17 cellular contexts compared by ENCODE assay signal in the genomic region with DNA sequence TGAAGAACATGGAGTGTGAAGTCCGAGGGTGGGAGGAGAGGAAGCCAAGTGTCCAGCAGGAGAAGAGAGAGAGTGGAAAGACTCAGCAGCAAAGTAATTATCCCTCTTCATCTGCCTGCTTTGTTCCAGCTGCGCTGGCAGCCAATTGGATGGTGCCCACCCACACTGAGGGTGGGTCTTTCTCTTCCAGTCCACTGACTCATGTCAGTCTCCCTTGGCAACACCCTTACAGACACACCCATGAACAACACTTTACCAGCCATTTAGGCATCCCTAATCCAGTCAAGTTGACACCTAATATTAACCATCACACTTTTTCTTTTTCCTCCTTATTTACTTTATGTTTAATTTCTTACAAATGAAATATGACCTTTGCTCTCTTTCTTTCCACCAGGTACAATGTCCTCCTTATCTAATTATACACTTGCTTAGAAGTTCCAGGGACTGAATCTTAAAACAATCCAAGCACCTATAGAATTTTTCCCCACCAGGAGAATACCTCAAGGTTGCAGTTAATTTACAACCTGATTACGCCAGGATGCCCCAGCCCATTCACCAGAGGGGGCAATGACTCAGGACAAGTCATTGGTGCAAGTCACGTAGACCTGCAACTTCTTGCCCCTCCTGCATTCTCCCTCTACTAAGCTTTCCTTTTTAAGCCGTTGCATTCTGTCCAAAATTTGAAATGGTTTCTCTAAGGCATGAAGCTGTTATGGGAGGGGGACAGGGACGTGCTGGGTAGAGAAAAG.
DNase-seq lines count a peak whose midpoint lies in the region; ATAC-seq, FAIRE-seq and TF ChIP-seq lines count a peak whose summit lies in the region.
"Had no signal": no experiment of that assay in that cellular context is flagged by ENCODE, and none has a peak within 500 bp of the region (broad histone marks: within the 10 kb centered on the region; RNA-seq: fewer than 3 reads in every experiment).

No MANE protein-coding gene starts in this region.

- H3K27ac ChIP-seq in HepG2 (ENCODE audit: extremely low read length, insufficient read depth, low read length) (no peak overlapping the region), right lobe of liver (no peak overlapping the region)
- H3K27ac ChIP-seq: KMS-11 had no signal

- H3K4me3 ChIP-seq in HepG2 (replicated peaks in 1 of 3; ENCODE audit: insufficient read depth in 1 of 3, low read depth in 2 of 3, low read length in 3 of 3) (no peak overlapping the region), right lobe of liver (no peak overlapping the region)

- no peak overlapping the region for H2AFZ ChIP-seq in HepG2 (ENCODE audit: low read length)

- H3K9me3 Mint-ChIP-seq in stimulated activated naive B cell treated with anti-CD40 and anti-IgM and Interleukin-4, amounts not matched to agents 10 μg/mL and 1 μg/mL and 100 μg/mL, for 72 hours, result peaks cover 2 to 6% of the 10 kb centered on the region in 2 donors
- H3K9me3 Mint-ChIP-seq: natural killer cell treated with Interleukin-12 subunit alpha and Interleukin-12 subunit beta and Interleukin-15 and Interleukin-18, amount 100 ng/mL, for 72 hours had no signal

- H3K4me3 Mint-ChIP-seq in stimulated activated naive B cell treated with anti-CD40 and anti-IgM and Interleukin-4, amounts not matched to agents 10 μg/mL and 1 μg/mL and 100 μg/mL, for 72 hours, result no peak overlapping the region
- H3K4me3 Mint-ChIP-seq: activated CD4-positive, alpha-beta T cell treated with anti-CD3 and anti-CD28 coated beads, Interleukin-2, amount 10 ng/mL, durations not matched to agents 24 days and 14 days; activated naive CD8-positive, alpha-beta T cell; natural killer cell treated with Interleukin-12 subunit alpha and Interleukin-12 subunit beta and Interleukin-15 and Interleukin-18, amount 100 ng/mL, for 72 hours had no signal

- peaks cover 11% of the 10 kb centered on the region for H3K4me1 ChIP-seq in HepG2 (ENCODE audit: insufficient read depth, low read length)
- H3K4me1 ChIP-seq in right lobe of liver, result no peaks in the 10 kb centered on the region
- H3K4me1 ChIP-seq: Caco-2 had no signal

- no peaks in the 10 kb centered on the region for H3K27me3 Mint-ChIP-seq in stimulated activated naive B cell treated with anti-CD40 and anti-IgM and Interleukin-4, amounts not matched to agents 10 μg/mL and 1 μg/mL and 100 μg/mL, for 72 hours

- peak overlapping the region; percentile 63 for H3K27ac Mint-ChIP-seq in stimulated activated naive B cell treated with anti-CD40 and anti-IgM and Interleukin-4, amounts not matched to agents 10 μg/mL and 1 μg/mL and 100 μg/mL, for 72 hours
- H3K27ac Mint-ChIP-seq: activated CD4-positive, alpha-beta T cell treated with anti-CD3 and anti-CD28 coated beads, Interleukin-2, amount 10 ng/mL, durations not matched to agents 24 days and 14 days; activated naive CD8-positive, alpha-beta T cell; natural killer cell treated with Interleukin-12 subunit alpha and Interleukin-12 subunit beta and Interleukin-15 and Interleukin-18, amount 100 ng/mL, for 72 hours had no signal

- H4K20me1 ChIP-seq in HepG2 (ENCODE audit: insufficient read depth, low read length), result no peaks in the 10 kb centered on the region

- CTCF ChIA-PET in HepG2 (lab: Yijun Ruan, JAX; ENCODE audit: low intra/inter-chr PET ratio, low total read pairs), result no interaction called here

- no peaks in the 10 kb centered on the region for H3K27me3 ChIP-seq in HepG2 (ENCODE audit: control insufficient read depth in 1 of 2, insufficient read depth in 2 of 2, low read length in 2 of 2)
- H3K27me3 ChIP-seq in right lobe of liver, result no peaks in the 10 kb centered on the region

- in situ Hi-C loops in HepG2 (cut with HindIII; ENCODE audit: extremely low pct_ligation_motif_present, low pct_unique_long_range_greater_than_20kb), result no loop called here

- no peak for TF ChIP-seq RAD21 in HepG2 (CRISPR knock-in tag; IDR thresholded peaks at IDR 0.05)

- no peak for FAIRE-seq in HepG2 (lab: Jason Lieb, UNC)
- FAIRE-seq: GM18507 had no signal

- no peak overlapping the region for H3K9ac ChIP-seq in HepG2 (ENCODE audit: insufficient read depth, low read depth, low read length)
- H3K9ac ChIP-seq: KMS-11 had no signal

- TF ChIP-seq EP300 in HepG2 (IDR thresholded peaks at IDR 0.05; ENCODE audit: low read depth in 2 of 2, low read length in 2 of 2) (no peak), HepG2 (CRISPR knock-in tag; IDR thresholded peaks at IDR 0.05; ENCODE audit: borderline replicate concordance) (no peak)

- no TSS peak for BruUV-seq in HepG2 (replicated peaks; lab: Mats Ljungman, UMichigan)

- ATAC-seq in HepG2, result no peak
- ATAC-seq in right lobe of liver, result no peak
- no peak for ATAC-seq in stimulated activated naive B cell treated with anti-CD40 and anti-IgM and Interleukin-4, amounts not matched to agents 10 μg/mL and 1 μg/mL and 100 μg/mL, for 72 hours (replicated peaks)
- no peak for ATAC-seq in HG03159 (IDR thresholded peaks at IDR 0.05; ENCODE audit: unreplicated experiment)
- ATAC-seq: natural killer cell treated with Interleukin-12 subunit alpha and Interleukin-12 subunit beta and Interleukin-15 and Interleukin-18, amount 100 ng/mL, for 72 hours had no signal

- intact Hi-C loops in HepG2 (cut with micrococcal nuclease; ENCODE audit: unreplicated experiment) (loop anchor here (5.0 kb wide), 1 partner anchor 1661 kb away; no protein-coding TSS in a partner anchor), right lobe of liver (cut with DNase I) (no loop called here)

- H3K9me3 ChIP-seq in HepG2 (ENCODE audit: low read length), result no peaks in the 10 kb centered on the region
- no peaks in the 10 kb centered on the region for H3K9me3 ChIP-seq in right lobe of liver

- peaks cover 10 to 14% of the 10 kb centered on the region in 2 donors for H3K4me1 Mint-ChIP-seq in stimulated activated naive B cell treated with anti-CD40 and anti-IgM and Interleukin-4, amounts not matched to agents 10 μg/mL and 1 μg/mL and 100 μg/mL, for 72 hours
- H3K4me1 Mint-ChIP-seq: activated CD4-positive, alpha-beta T cell treated with anti-CD3 and anti-CD28 coated beads, Interleukin-2, amount 10 ng/mL, durations not matched to agents 24 days and 14 days had no signal

- no peak for DNase-seq in HepG2 (ENCODE audit: low spot score)
- DNase-seq in right lobe of liver, result no peak
- DNase-seq in RKO (ENCODE audit: low spot score), result peak; percentile 28
- DNase-seq in glomerular visceral epithelial cell (ENCODE audit: extremely low spot score), result peak; percentile 66
- no peak for DNase-seq in stimulated activated naive B cell treated with anti-CD40 and anti-IgM and Interleukin-4, amounts not matched to agents 10 μg/mL and 1 μg/mL and 100 μg/mL, for 72 hours
- DNase-seq in SHP77 treated with DMSO at 0.1 percent for 48 hours (lab: John Stamatoyannopoulos, UW), result no peak
- no peak for DNase-seq in EL
- DNase-seq: Caco-2, NCI-H146, NCI-H524, T-helper 9 cell had no signal

- H3K79me2 ChIP-seq in HepG2 (ENCODE audit: insufficient read depth, low read length), result no peaks in the 10 kb centered on the region

- WGBS in HepG2 (ENCODE audit: low lambda C conversion rate), result 16% methylated on average over 6 of the region's 6 CpGs
- 76% methylated on average over 6 of the region's 6 CpGs for WGBS in right lobe of liver (ENCODE audit: insufficient coverage, low coverage, low lambda C conversion rate, missing lambda C conversion rate)

- no peaks in the 10 kb centered on the region for H3K36me3 Mint-ChIP-seq in stimulated activated naive B cell treated with anti-CD40 and anti-IgM and Interleukin-4, amounts not matched to agents 10 μg/mL and 1 μg/mL and 100 μg/mL, for 72 hours
- H3K36me3 Mint-ChIP-seq: activated naive CD8-positive, alpha-beta T cell; natural killer cell treated with Interleukin-12 subunit alpha and Interleukin-12 subunit beta and Interleukin-15 and Interleukin-18, amount 100 ng/mL, for 72 hours had no signal

- no peaks in the 10 kb centered on the region for H3K36me3 ChIP-seq in HepG2 (replicated peaks in 1 of 2; ENCODE audit: control insufficient read depth in 1 of 2, insufficient read depth in 2 of 2, low read length in 2 of 2)
- H3K36me3 ChIP-seq in right lobe of liver, result no peaks in the 10 kb centered on the region

- POLR2A ChIA-PET in HepG2 (lab: Yijun Ruan, JAX), result no interaction called here

- peak overlapping the region; percentile 9; the same call in 1 of the 2 replicates for H3K4me2 ChIP-seq in HepG2 (ENCODE audit: low read depth, low read length)
- H3K4me2 ChIP-seq: KMS-11 had no signal

- no peak for TF ChIP-seq POLR2A in HepG2 (IDR thresholded peaks at IDR 0.05; ENCODE audit: insufficient read depth in 1 of 2, low read depth in 2 of 2, low read length in 2 of 2)
- no peak for TF ChIP-seq POLR2A in right lobe of liver (IDR thresholded peaks at IDR 0.05)

- no peak for TF ChIP-seq CTCF in HepG2 (CRISPR knock-in tag; IDR thresholded peaks at IDR 0.05)
- no peak for TF ChIP-seq CTCF in right lobe of liver (IDR thresholded peaks at IDR 0.05)

TF ChIP-seq in HepG2, 621 proteins besides CTCF, POLR2A, EP300 and RAD21 (continues in another document):
- TF ChIP-seq ZFP1 (CRISPR knock-in tag; IDR thresholded peaks at IDR 0.05) (no peak), ZNF292 (CRISPR knock-in tag; IDR thresholded peaks at IDR 0.05; ENCODE audit: borderline replicate concordance, low read depth) (no peak), RELA (CRISPR knock-in tag; IDR thresholded peaks at IDR 0.05) (no peak), ZSCAN29 (CRISPR knock-in tag; conservative IDR thresholded peaks at IDR 0.05) (no peak), FIP1L1 (IDR thresholded peaks at IDR 0.05; ENCODE audit: borderline replicate concordance, insufficient read depth, low read depth, low read length) (no peak), SETDB1 (CRISPR knock-in tag; IDR thresholded peaks at IDR 0.05; ENCODE audit: borderline replicate concordance) (no peak), EHMT2 (IDR thresholded peaks at IDR 0.05; ENCODE audit: borderline replicate concordance, low read depth, low read length) (no peak), TGIF2 (CRISPR knock-in tag; IDR thresholded peaks at IDR 0.05) (no peak), ZNF331 (CRISPR knock-in tag; IDR thresholded peaks at IDR 0.05) (no peak), TBX3 (IDR thresholded peaks at IDR 0.05; ENCODE audit: borderline replicate concordance) (no peak), AGO2 (optimal IDR thresholded peaks at IDR 0.05; ENCODE audit: low read depth, low read length) (no peak)
- TF ChIP-seq, protein P1, sequence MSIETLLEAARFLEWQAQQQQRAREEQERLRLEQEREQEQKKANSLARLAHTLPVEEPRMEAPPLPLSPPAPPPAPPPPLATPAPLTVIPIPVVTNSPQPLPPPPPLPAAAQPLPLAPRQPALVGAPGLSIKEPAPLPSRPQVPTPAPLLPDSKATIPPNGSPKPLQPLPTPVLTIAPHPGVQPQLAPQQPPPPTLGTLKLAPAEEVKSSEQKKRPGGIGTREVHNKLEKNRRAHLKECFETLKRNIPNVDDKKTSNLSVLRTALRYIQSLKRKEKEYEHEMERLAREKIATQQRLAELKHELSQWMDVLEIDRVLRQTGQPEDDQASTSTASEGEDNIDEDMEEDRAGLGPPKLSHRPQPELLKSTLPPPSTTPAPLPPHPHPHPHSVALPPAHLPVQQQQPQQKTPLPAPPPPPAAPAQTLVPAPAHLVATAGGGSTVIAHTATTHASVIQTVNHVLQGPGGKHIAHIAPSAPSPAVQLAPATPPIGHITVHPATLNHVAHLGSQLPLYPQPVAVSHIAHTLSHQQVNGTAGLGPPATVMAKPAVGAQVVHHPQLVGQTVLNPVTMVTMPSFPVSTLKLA (IDR thresholded peaks at IDR 0.05), result no peak

Comparison
In these comparisons a context has a peak if more than half of its experiments do, and no peak if none do; other contexts are left out.
1. DNase-seq: peak in RKO (single experiment) and glomerular visceral epithelial cell (single experiment); none in HepG2 (single experiment), right lobe of liver (0 of 3), stimulated activated naive B cell treated with anti-CD40 and anti-IgM and Interleukin-4, amounts not matched to agents 10 μg/mL and 1 μg/mL and 100 μg/mL, for 72 hours (single experiment), SHP77 treated with DMSO at 0.1 percent for 48 hours (single experiment) and EL (single experiment).